In genomic region chr4:102438396-102438795, GRCh38 we compare ENCODE assay signal across 14 cellular contexts.
DNase-seq lines count a peak whose midpoint lies in the region; ATAC-seq and TF ChIP-seq lines count a peak whose summit lies in the region.
"Had no signal": no experiment of that assay in that cellular context is flagged by ENCODE, and none has a peak within 500 bp of the region (broad histone marks: within the 10 kb centered on the region; RNA-seq: fewer than 3 reads in every experiment).

No MANE protein-coding gene starts in this region.

- no peaks in the 10 kb centered on the region for H3K9me3 ChIP-seq in CD8-positive, alpha-beta memory T cell (ENCODE audit: low read length)
- peaks cover 3% of the 10 kb centered on the region for H3K9me3 ChIP-seq in suprapubic skin
- H3K9me3 ChIP-seq: neutrophil had no signal

- POLR2A ChIA-PET in CD8-positive, alpha-beta memory T cell (lab: Charles Lee): interaction anchor here (0.6 kb wide), 1 partner anchor 435 kb away, joined by 6 read pairs; no protein-coding TSS in a partner anchor
- POLR2A ChIA-PET in HEK293T (lab: Yijun Ruan, JAX): no interaction called here

- no peak overlapping the region for H3K27ac ChIP-seq in CD8-positive, alpha-beta memory T cell (ENCODE audit: low read depth, low read length)
- H3K27ac ChIP-seq in suprapubic skin: no peak overlapping the region
- H3K27ac ChIP-seq: neutrophil had no signal

- no peaks in the 10 kb centered on the region for H3K4me1 ChIP-seq in CD8-positive, alpha-beta memory T cell (ENCODE audit: insufficient read depth, low read length)
- peaks cover 18% of the 10 kb centered on the region for H3K4me1 ChIP-seq in suprapubic skin

- H3K27me3 ChIP-seq in CD8-positive, alpha-beta memory T cell (ENCODE audit: insufficient read depth, low read length, poor library complexity, severe bottlenecking): no peaks in the 10 kb centered on the region
- H3K27me3 ChIP-seq in suprapubic skin: no peaks in the 10 kb centered on the region
- H3K27me3 ChIP-seq: neutrophil had no signal

- ATAC-seq in GM21529 (IDR thresholded peaks at IDR 0.05; ENCODE audit: unreplicated experiment): no peak
- ATAC-seq: activated CD8-positive, alpha-beta T cell treated with anti-CD3 and anti-CD28 coated beads for 36 hours had no signal

- H3K27ac Mint-ChIP-seq in CD8-positive, alpha-beta memory T cell: no peak overlapping the region
- H3K27ac Mint-ChIP-seq: activated CD8-positive, alpha-beta T cell treated with anti-CD3 and anti-CD28 coated beads for 36 hours; activated naive CD4-positive, alpha-beta T cell treated with anti-CD3 and anti-CD28 coated beads for 36 hours had no signal

- no peak for TF ChIP-seq CTCF in fibroblast of mammary gland (conservative IDR thresholded peaks at IDR 0.05; ENCODE audit: control insufficient read depth, insufficient read depth, low read depth, low read length)
- no peak for TF ChIP-seq CTCF in suprapubic skin (IDR thresholded peaks at IDR 0.05)

- H3K4me3 ChIP-seq in fibroblast of mammary gland (ENCODE audit: control insufficient read depth, low read depth, low read length): no peak overlapping the region
- H3K4me3 ChIP-seq in CD8-positive, alpha-beta memory T cell (ENCODE audit: low read length): no peak overlapping the region
- no peak overlapping the region for H3K4me3 ChIP-seq in suprapubic skin

- no peak overlapping the region for H3K4me3 Mint-ChIP-seq in CD8-positive, alpha-beta memory T cell
- H3K4me3 Mint-ChIP-seq: activated CD8-positive, alpha-beta T cell treated with anti-CD3 and anti-CD28 coated beads for 36 hours; activated naive CD4-positive, alpha-beta T cell treated with anti-CD3 and anti-CD28 coated beads for 36 hours; CD4-positive, CD25-positive, alpha-beta regulatory T cell had no signal

- DNase-seq in EL (peak; percentile 34), RPMI7951 (ENCODE audit: low read depth) (peak; percentile 13), fibroblast of mammary gland (ENCODE audit: low read depth) (peak; percentile 70), renal cortical epithelial cell (ENCODE audit: low read depth) (peak; percentile 70), HEK293T (ENCODE audit: extremely low spot score) (no peak), suprapubic skin (ENCODE audit: low spot score in 2 of 2) (no peak)
- no peak for DNase-seq in CD8-positive, alpha-beta memory T cell
- DNase-seq: activated CD8-positive, alpha-beta T cell treated with anti-CD3 and anti-CD28 coated beads for 36 hours; activated naive CD4-positive, alpha-beta T cell treated with anti-CD3 and anti-CD28 coated beads for 36 hours; CD4-positive, CD25-positive, alpha-beta regulatory T cell; dermis blood vessel endothelial cell; stimulated activated naive CD4-positive, alpha-beta T cell treated with Interleukin-2 at 50 U/mL for 16 hours had no signal

- 82% methylated on average over 3 of the region's 3 CpGs for WGBS in suprapubic skin

- H3K4me1 Mint-ChIP-seq in CD8-positive, alpha-beta memory T cell: no peaks in the 10 kb centered on the region

- H3K36me3 Mint-ChIP-seq in CD8-positive, alpha-beta memory T cell: no peaks in the 10 kb centered on the region
- H3K36me3 Mint-ChIP-seq: CD4-positive, CD25-positive, alpha-beta regulatory T cell had no signal

- TF ChIP-seq POLR2A in suprapubic skin (IDR thresholded peaks at IDR 0.05): no peak

- H3K36me3 ChIP-seq in CD8-positive, alpha-beta memory T cell (ENCODE audit: insufficient read depth, low read length): no peaks in the 10 kb centered on the region
- H3K36me3 ChIP-seq in suprapubic skin: no peaks in the 10 kb centered on the region
- H3K36me3 ChIP-seq: neutrophil had no signal

- CTCF ChIA-PET in CD8-positive, alpha-beta memory T cell (lab: Charles Lee): no interaction called here
- CTCF ChIA-PET in HEK293T (lab: Yijun Ruan, JAX): no interaction called here

- TF ChIP-seq EP300 in suprapubic skin (IDR thresholded peaks at IDR 0.05): no peak

- H3K27me3 Mint-ChIP-seq in CD8-positive, alpha-beta memory T cell: peaks cover 0 to 2% of the 10 kb centered on the region in 2 donors
- H3K27me3 Mint-ChIP-seq: activated CD8-positive, alpha-beta T cell treated with anti-CD3 and anti-CD28 coated beads for 36 hours had no signal

- H3K9me3 Mint-ChIP-seq in CD8-positive, alpha-beta memory T cell: no peaks in the 10 kb centered on the region
- H3K9me3 Mint-ChIP-seq: activated naive CD4-positive, alpha-beta T cell treated with anti-CD3 and anti-CD28 coated beads for 36 hours; CD4-positive, CD25-positive, alpha-beta regulatory T cell had no signal

TF ChIP-seq in HEK293T, 16 proteins besides CTCF, POLR2A, EP300 and RAD21:
- TF ChIP-seq NFRKB (IDR thresholded peaks at IDR 0.05) (no peak), L3MBTL2 (conservative IDR thresholded peaks at IDR 0.05) (no peak), BHLHE40 (IDR thresholded peaks at IDR 0.05; ENCODE audit: borderline replicate concordance) (no peak)
TF ChIP-seq in HEK293T: peak in this region for 0.

Comparison
In these comparisons a context has a peak if more than half of its experiments do, and no peak if none do; other contexts are left out.
1. DNase-seq: peak in EL (single experiment), RPMI7951 (single experiment), fibroblast of mammary gland (single experiment) and renal cortical epithelial cell (single experiment); none in CD8-positive, alpha-beta memory T cell (0 of 5), HEK293T (single experiment) and suprapubic skin (0 of 2).